Comparison of ENCODE assay signal across 1 cellular context in the genomic region with DNA sequence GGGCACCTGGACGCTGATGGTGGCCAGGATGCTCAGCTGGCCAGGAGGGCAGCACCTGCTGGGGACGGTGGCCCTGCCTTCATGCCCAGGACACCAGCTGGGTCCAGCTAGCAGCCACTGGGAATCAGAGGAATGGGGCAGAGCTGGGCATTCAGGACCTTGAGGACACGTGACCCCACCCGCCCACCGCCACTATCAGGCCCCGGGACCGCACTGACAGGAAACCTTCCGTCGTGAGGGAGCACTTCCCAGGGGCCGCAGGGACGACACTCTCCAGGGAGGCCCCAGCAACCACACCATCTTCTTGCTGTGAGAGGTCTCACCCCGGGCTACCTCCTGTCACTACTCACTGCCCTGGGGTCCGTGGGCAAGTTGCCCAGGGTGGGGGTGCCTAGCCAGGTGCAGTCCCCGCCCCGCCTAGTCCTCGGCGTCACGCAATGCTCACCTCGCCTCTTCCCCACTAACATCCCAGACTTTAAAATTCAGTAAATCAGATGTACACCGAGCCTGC.
TF ChIP-seq lines count a peak whose summit lies in the region.

No MANE protein-coding gene starts in this region.

TF ChIP-seq in HepG2, 621 proteins besides CTCF, POLR2A, EP300 and RAD21:
- TF ChIP-seq ZNF558 (CRISPR knock-in tag; IDR thresholded peaks at IDR 0.05; ENCODE audit: borderline replicate concordance) (no peak), RBFOX2 (IDR thresholded peaks at IDR 0.05; ENCODE audit: low read depth, low read length) (peak; percentile 11; the same call in 1 of the 2 replicates), AGO2 (optimal IDR thresholded peaks at IDR 0.05; ENCODE audit: low read depth, low read length) (peak; percentile 11)
